ENCODE assay signal across 8 cellular contexts in genomic region chr2:233353769-233354499, GRCh38. TPM values are rescaled to one million over a fixed set of nuclear protein-coding genes. Genes with fewer than 3 reads are reported as not detected.
DNase-seq lines count a peak whose midpoint lies in the region; ATAC-seq and TF ChIP-seq lines count a peak whose summit lies in the region.

Gene DGKD (plus strand): TSS chr2:233354494. CDS start chr2:233354519, 25 bp downstream.

- peaks cover 3% of the 10 kb centered on the region for H3K27me3 ChIP-seq in iPS DF 6.9 (ENCODE audit: control insufficient read depth, insufficient read depth, low read length)
- no peaks in the 10 kb centered on the region for H3K27me3 ChIP-seq in skeletal muscle tissue (ENCODE audit: control insufficient read depth in 3 of 3, insufficient read depth in 3 of 3, low read length in 3 of 3)

- no peak for TF ChIP-seq CTCF in astrocyte of the cerebellum (IDR thresholded peaks at IDR 0.05; ENCODE audit: low read depth, low read length, missing control alignments)

- no peaks in the 10 kb centered on the region for H3K9me3 ChIP-seq in iPS DF 6.9 (ENCODE audit: control insufficient read depth, insufficient read depth, low read length)
- no peaks in the 10 kb centered on the region for H3K9me3 ChIP-seq in skeletal muscle tissue (ENCODE audit: control insufficient read depth in 3 of 3, low read length in 3 of 3)

- DNase-seq in ELF-1 (ENCODE audit: low read depth, low spot score) (peak; percentile 90), LoVo (ENCODE audit: low spot score) (peak; percentile 67), T-helper 9 cell (peak; percentile 77), astrocyte of the cerebellum (ENCODE audit: low read depth) (no peak), iPS DF 6.9 (ENCODE audit: low read depth, low spot score) (no peak), NCI-H524 treated with DMSO at 0.1 percent for 48 hours (lab: John Stamatoyannopoulos, UW) (no peak)

- peaks cover 5% of the 10 kb centered on the region; the same call in 1 of the 2 replicates for H3K4me1 ChIP-seq in iPS DF 6.9 (ENCODE audit: control insufficient read depth, insufficient read depth, low read length)
- peaks cover 27 to 44% (median 36%) of the 10 kb centered on the region in 3 donors for H3K4me1 ChIP-seq in skeletal muscle tissue (ENCODE audit: control insufficient read depth in 3 of 3, insufficient read depth in 3 of 3, low read length in 3 of 3)

- no CpG with 5 or more reads among the region's 56 CpGs for WGBS in iPS DF 6.9 (ENCODE audit: insufficient coverage, insufficient read length)

- H3K9ac ChIP-seq in skeletal muscle tissue (ENCODE audit: low read depth in 1 of 3, low read length in 3 of 3), result peak within 1 kb of the TSS; percentile 55 to 79 (median 66)

- peak; percentile 50 for ATAC-seq in GM21723 (IDR thresholded peaks at IDR 0.05; ENCODE audit: unreplicated experiment)

- in situ Hi-C loops in astrocyte of the cerebellum (cut with HindIII; ENCODE audit: low sequenced_read_pairs), result no loop called here

- H3K36me3 ChIP-seq in iPS DF 6.9 (ENCODE audit: control insufficient read depth, insufficient read depth, low read length) (no peaks in the 10 kb centered on the region), skeletal muscle tissue (ENCODE audit: control insufficient read depth in 3 of 3, insufficient read depth in 3 of 3, low read length in 3 of 3) (no peaks in the 10 kb centered on the region)

- H3K27ac ChIP-seq in iPS DF 6.9 (ENCODE audit: low read length), result no peak within 1 kb of the TSS
- H3K27ac ChIP-seq in skeletal muscle tissue (ENCODE audit: low read depth, low read length), result peak within 1 kb of the TSS; percentile 27

- H3K4me3 ChIP-seq in astrocyte of the cerebellum (ENCODE audit: low read depth, low read length) (peak within 1 kb of the TSS; percentile 64), iPS DF 6.9 (ENCODE audit: low read length) (peak within 1 kb of the TSS; percentile 97), skeletal muscle tissue (ENCODE audit: low read length in 3 of 3) (peak within 1 kb of the TSS; percentile 65 to 76 (median 74))

RNA-seq across cellular contexts. Expression of gene DGKD, which starts in this region (rescaled TPM):
- total RNA-seq in skeletal muscle tissue, result 17.2 TPM

Comparison
In these comparisons a context has a peak if more than half of its experiments do, and no peak if none do; other contexts are left out.
1. DNase-seq: peak in ELF-1 (single experiment), LoVo (single experiment) and T-helper 9 cell (single experiment); none in astrocyte of the cerebellum (single experiment), iPS DF 6.9 (single experiment) and NCI-H524 treated with DMSO at 0.1 percent for 48 hours (single experiment).
2. Peak in every context shown above with its lines, with median percentiles within 50 percentile points of each other: H3K4me3 ChIP-seq.